In the genomic region with DNA sequence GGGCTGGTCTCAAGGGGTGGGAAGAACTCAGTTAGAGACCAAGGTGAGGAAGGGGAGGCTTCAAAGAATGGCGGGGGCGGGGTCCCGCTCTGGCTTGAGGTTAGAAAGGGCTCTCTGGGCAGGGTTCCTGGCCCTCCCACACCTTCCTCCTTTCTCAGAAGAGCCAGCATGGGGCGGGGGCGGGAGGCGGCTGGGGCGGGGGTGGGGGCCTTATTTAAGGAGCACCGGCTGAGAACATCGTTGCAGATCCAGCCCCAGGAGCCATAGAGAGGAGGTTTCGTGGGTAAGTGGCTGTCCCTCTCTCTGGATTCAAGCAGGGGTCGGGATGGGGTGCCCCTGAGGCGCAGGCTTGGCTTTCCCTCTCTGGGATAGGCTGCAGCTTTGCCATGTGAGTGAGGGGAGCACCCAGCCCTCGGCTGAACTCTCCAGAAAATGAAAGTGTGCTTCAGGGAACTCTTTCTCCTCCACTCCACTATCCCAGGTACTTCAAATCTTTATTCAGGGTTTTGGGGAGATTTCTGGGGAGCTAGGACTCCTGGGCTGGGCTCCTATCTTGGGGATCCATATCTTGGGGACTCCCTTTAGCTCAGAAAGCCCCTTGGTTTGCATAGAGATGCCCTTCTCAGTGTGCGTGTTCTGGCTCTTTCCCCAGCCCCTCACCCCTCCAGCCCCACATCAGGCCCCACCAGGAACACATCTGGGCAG, we compare ENCODE assay signal across 1 cellular context.
TF ChIP-seq lines count a peak whose summit lies in the region.

No MANE protein-coding gene starts in this region.

TF ChIP-seq in liver, 16 proteins besides CTCF, POLR2A, EP300 and RAD21 (continued from another document):
- TF ChIP-seq HNF4A (conservative IDR thresholded peaks at IDR 0.05) (no peak), JUND (IDR thresholded peaks at IDR 0.05) (no peak), SP1 (IDR thresholded peaks at IDR 0.05) (no peak), EGR1 (IDR thresholded peaks at IDR 0.05; ENCODE audit: low read depth in 2 of 2) (no peak), FOXA2 (IDR thresholded peaks at IDR 0.05) (no peak), FOXA1 (IDR thresholded peaks at IDR 0.05) (no peak), GABPA (IDR thresholded peaks at IDR 0.05 in 1 of 2, conservative IDR thresholded peaks at IDR 0.05 in 1 of 2) (no peak), YY1 (IDR thresholded peaks at IDR 0.05) (no peak), HNF4G (IDR thresholded peaks at IDR 0.05) (no peak), NR2F2 (IDR thresholded peaks at IDR 0.05) (no peak)
- TF ChIP-seq, protein P1, sequence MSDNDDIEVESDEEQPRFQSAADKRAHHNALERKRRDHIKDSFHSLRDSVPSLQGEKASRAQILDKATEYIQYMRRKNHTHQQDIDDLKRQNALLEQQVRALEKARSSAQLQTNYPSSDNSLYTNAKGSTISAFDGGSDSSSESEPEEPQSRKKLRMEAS (IDR thresholded peaks at IDR 0.05): no peak
- TF ChIP-seq, protein P2, sequence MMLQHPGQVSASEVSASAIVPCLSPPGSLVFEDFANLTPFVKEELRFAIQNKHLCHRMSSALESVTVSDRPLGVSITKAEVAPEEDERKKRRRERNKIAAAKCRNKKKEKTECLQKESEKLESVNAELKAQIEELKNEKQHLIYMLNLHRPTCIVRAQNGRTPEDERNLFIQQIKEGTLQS (IDR thresholded peaks at IDR 0.05): no peak
- TF ChIP-seq, protein P3, sequence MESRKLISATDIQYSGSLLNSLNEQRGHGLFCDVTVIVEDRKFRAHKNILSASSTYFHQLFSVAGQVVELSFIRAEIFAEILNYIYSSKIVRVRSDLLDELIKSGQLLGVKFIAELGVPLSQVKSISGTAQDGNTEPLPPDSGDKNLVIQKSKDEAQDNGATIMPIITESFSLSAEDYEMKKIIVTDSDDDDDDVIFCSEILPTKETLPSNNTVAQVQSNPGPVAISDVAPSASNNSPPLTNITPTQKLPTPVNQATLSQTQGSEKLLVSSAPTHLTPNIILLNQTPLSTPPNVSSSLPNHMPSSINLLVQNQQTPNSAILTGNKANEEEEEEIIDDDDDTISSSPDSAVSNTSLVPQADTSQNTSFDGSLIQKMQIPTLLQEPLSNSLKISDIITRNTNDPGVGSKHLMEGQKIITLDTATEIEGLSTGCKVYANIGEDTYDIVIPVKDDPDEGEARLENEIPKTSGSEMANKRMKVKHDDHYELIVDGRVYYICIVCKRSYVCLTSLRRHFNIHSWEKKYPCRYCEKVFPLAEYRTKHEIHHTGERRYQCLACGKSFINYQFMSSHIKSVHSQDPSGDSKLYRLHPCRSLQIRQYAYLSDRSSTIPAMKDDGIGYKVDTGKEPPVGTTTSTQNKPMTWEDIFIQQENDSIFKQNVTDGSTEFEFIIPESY (IDR thresholded peaks at IDR 0.05): no peak
